ENCODE assay signal across 18 cellular contexts in genomic region chr13:39499580-39499979, GRCh38.
DNase-seq lines count a peak whose midpoint lies in the region; ATAC-seq, FAIRE-seq and TF ChIP-seq lines count a peak whose summit lies in the region.
"Had no signal": no experiment of that assay in that cellular context is flagged by ENCODE, and none has a peak within 500 bp of the region (broad histone marks: within the 10 kb centered on the region; RNA-seq: fewer than 3 reads in every experiment).

No MANE protein-coding gene starts in this region.

- H3K23ac ChIP-seq in H1 (ENCODE audit: insufficient read length) = no peak overlapping the region

- H3K9me3 ChIP-seq in heart right ventricle (no peaks in the 10 kb centered on the region), right atrium auricular region (no peaks in the 10 kb centered on the region), H1 (ENCODE audit: insufficient read depth in 2 of 2, low read depth in 1 of 2, low read length in 1 of 2) (no peaks in the 10 kb centered on the region)
- H3K9me3 ChIP-seq: A549, BE2C had no signal

- H4K91ac ChIP-seq in H1 (replicated peaks; ENCODE audit: insufficient read length, low read length) = peak overlapping the region; percentile 4

- no peak for TF ChIP-seq RAD21 in H1 (IDR thresholded peaks at IDR 0.05 in 1 of 2, conservative IDR thresholded peaks at IDR 0.05 in 1 of 2; ENCODE audit: low read depth in 2 of 2, low read length in 2 of 2)

- ATAC-seq in heart right ventricle = no peak
- peak; percentile 8 for ATAC-seq in stimulated activated effector memory CD8-positive, alpha-beta T cell treated with anti-CD3 and anti-CD28 coated beads, Interleukin-12 subunit alpha, Interleukin-12 subunit beta, amount 100 ng/mL, for 72 hours
- ATAC-seq: A549 had no signal

- CTCF ChIA-PET in H1 (lab: Charles Lee; ENCODE audit: partially characterized antibody) = interaction anchor here (1.5 to 2.8 kb wide), 4 partner anchors 15 to 116 kb away, joined by 4 to 10 read pairs (median 6); no protein-coding TSS in a partner anchor

- H3K4me2 ChIP-seq in H1 (ENCODE audit: insufficient read depth in 1 of 2, low read depth in 2 of 2, low read length in 2 of 2) = no peak overlapping the region
- H3K4me2 ChIP-seq: A549 had no signal

- peaks cover 4 to 96% (median 65%) of the 10 kb centered on the region in 9 donors for H3K4me1 ChIP-seq in heart right ventricle
- peaks cover 0 to 61% of the 10 kb centered on the region in 2 donors for H3K4me1 ChIP-seq in right atrium auricular region
- peaks cover 8 to 33% (median 17%) of the 10 kb centered on the region in 4 experiments; a peak in 6 of 7 replicates for H3K4me1 ChIP-seq in H1 (replicated peaks in 1 of 4; ENCODE audit: control insufficient read depth in 3 of 4, insufficient read depth in 4 of 4, low read length in 3 of 4)
- H3K4me1 ChIP-seq: A549, BE2C had no signal

- POLR2A ChIA-PET in H1 (lab: Charles Lee; ENCODE audit: partially characterized antibody) = interaction anchor here (0.5 to 1.7 kb wide), 3 partner anchors 9 to 28 kb away, joined by 3 to 6 read pairs (median 4); no protein-coding TSS in a partner anchor

- TF ChIP-seq POLR2A in H1 (IDR thresholded peaks at IDR 0.05; ENCODE audit: control extremely low read depth in 1 of 2, low read depth in 2 of 2, low read length in 2 of 2) = no peak

- peak overlapping the region; percentile 94; the same call in 1 of the 2 replicates for H2BK20ac ChIP-seq in H1 (ENCODE audit: low read length)

- H4K20me1 ChIP-seq in H1 (replicated peaks in 1 of 2; ENCODE audit: control insufficient read depth in 1 of 2, insufficient read depth in 2 of 2, low read length in 2 of 2) = no peaks in the 10 kb centered on the region

- peak overlapping the region; percentile 81 for H3K18ac ChIP-seq in H1 (ENCODE audit: extremely low read depth, low read length)

- H2AFZ ChIP-seq in H1 (ENCODE audit: low read length) = no peak overlapping the region

- no peak for TF ChIP-seq EP300 in H1 (IDR thresholded peaks at IDR 0.05; ENCODE audit: borderline replicate concordance in 1 of 2, low read depth in 2 of 2, low read length in 2 of 2)

- peak overlapping the region; percentile 12; the same call in 1 of the 2 replicates for H2BK15ac ChIP-seq in H1 (ENCODE audit: low read length)

- H3K4me3 ChIP-seq in heart right ventricle (no peak overlapping the region), right atrium auricular region (no peak overlapping the region), H1 (ENCODE audit: extremely low read depth in 1 of 4, insufficient read depth in 2 of 4, low read depth in 3 of 4, low read length in 4 of 4) (no peak overlapping the region)
- H3K4me3 ChIP-seq: A549 had no signal

- no peak overlapping the region for H3K9ac ChIP-seq in H1 (replicated peaks in 1 of 4; ENCODE audit: extremely low read depth in 1 of 4, low read depth in 3 of 4, low read length in 3 of 4)

- no peaks in the 10 kb centered on the region for H3K9me3 Mint-ChIP-seq in stimulated activated effector memory CD8-positive, alpha-beta T cell treated with anti-CD3 and anti-CD28 coated beads, Interleukin-12 subunit alpha, Interleukin-12 subunit beta, amount 100 ng/mL, for 72 hours
- H3K9me3 Mint-ChIP-seq: CD4-positive, alpha-beta memory T cell had no signal

- H3K56ac ChIP-seq in H1 (replicated peaks; ENCODE audit: insufficient read length, low read depth, low read length) = no peak overlapping the region

- no peaks in the 10 kb centered on the region for H3K36me3 Mint-ChIP-seq in stimulated activated effector memory CD8-positive, alpha-beta T cell treated with anti-CD3 and anti-CD28 coated beads, Interleukin-12 subunit alpha, Interleukin-12 subunit beta, amount 100 ng/mL, for 72 hours
- H3K36me3 Mint-ChIP-seq: CD4-positive, alpha-beta memory T cell had no signal

- no peak overlapping the region for H3K4me3 Mint-ChIP-seq in stimulated activated effector memory CD8-positive, alpha-beta T cell treated with anti-CD3 and anti-CD28 coated beads, Interleukin-12 subunit alpha, Interleukin-12 subunit beta, amount 100 ng/mL, for 72 hours
- H3K4me3 Mint-ChIP-seq: CD4-positive, alpha-beta memory T cell had no signal

- DNase-seq in heart right ventricle = no peak
- no peak for DNase-seq in right atrium auricular region (ENCODE audit: low spot score)
- peak; percentile 34 to 89 for DNase-seq in NCI-H446 (lab: John Stamatoyannopoulos, UW)
- no peak for DNase-seq in H1 (ENCODE audit: low read depth in 1 of 2, low spot score in 2 of 2)
- no peak for DNase-seq in stimulated activated effector memory CD8-positive, alpha-beta T cell treated with anti-CD3 and anti-CD28 coated beads, Interleukin-12 subunit alpha, Interleukin-12 subunit beta, amount 100 ng/mL, for 72 hours (ENCODE audit: low spot score in 2 of 2)
- no peak for DNase-seq in occipital lobe (lab: John Stamatoyannopoulos, UW)
- no peak for DNase-seq in mesenteric fat pad (ENCODE audit: low spot score)
- DNase-seq: BE2C; CD4-positive, alpha-beta memory T cell; DMS79 treated with DMSO at 0.1 percent for 48 hours; EL; IMR-90 had no signal

- H4K8ac ChIP-seq in H1 (ENCODE audit: extremely low read depth, insufficient read depth, low read length) = no peak overlapping the region

- H3K27me3 ChIP-seq in heart right ventricle = no peaks in the 10 kb centered on the region
- no peaks in the 10 kb centered on the region for H3K27me3 ChIP-seq in right atrium auricular region
- no peaks in the 10 kb centered on the region for H3K27me3 ChIP-seq in H1 (replicated peaks in 1 of 4; ENCODE audit: control insufficient read depth in 3 of 4, extremely low read depth in 1 of 4, insufficient read depth in 3 of 4, low read length in 3 of 4)
- H3K27me3 ChIP-seq: BE2C had no signal

- H3K79me1 ChIP-seq in H1 (ENCODE audit: low read depth, low read length) = no peaks in the 10 kb centered on the region

- intact Hi-C loops in heart right ventricle (cut with DNase I) = no loop called here

- peak overlapping the region; percentile 16 for H3K4ac ChIP-seq in H1 (replicated peaks; ENCODE audit: insufficient read length, low read depth, low read length)

- no peak for FAIRE-seq in H1 (lab: Jason Lieb, UNC)
- FAIRE-seq: A549, G401.6, GM12892, GM19239, H54 had no signal

- peak overlapping the region; percentile 71; the same call in 1 of the 2 replicates for H2BK5ac ChIP-seq in H1 (ENCODE audit: low read depth, low read length)

- H2AK5ac ChIP-seq in H1 (ENCODE audit: low read depth, low read length) = peak overlapping the region; percentile 99

- 35 to 47% methylated on average over 4 of the region's 4 CpGs for WGBS in heart right ventricle, 2 donors
- 90% methylated on average over 4 of the region's 4 CpGs; no CpG with 5 or more reads in 1 of the 2 experiments for WGBS in H1 (ENCODE audit: extremely low coverage in 1 of 2, insufficient coverage in 1 of 2, insufficient read length in 1 of 2, insufficient replicate concordance in 2 of 2, low coverage in 1 of 2, low lambda C conversion rate in 2 of 2, missing lambda C conversion rate in 1 of 2), 2 experiments

- no peak overlapping the region for H4K5ac ChIP-seq in H1 (ENCODE audit: insufficient read length, low read depth, low read length)

- peak overlapping the region; percentile 52; the same call in 1 of the 2 replicates for H2BK12ac ChIP-seq in H1 (ENCODE audit: low read depth, low read length)

- H3K27ac ChIP-seq in heart right ventricle (peak overlapping the region in 7 of 10 donors; percentile 5 to 91 (median 45)), right atrium auricular region (peak overlapping the region in 1 of 2 donors; percentile 26), H1 (ENCODE audit: low read depth, low read length) (no peak overlapping the region)
- H3K27ac ChIP-seq: A549, C4-2B had no signal

- no peaks in the 10 kb centered on the region for H3K4me1 Mint-ChIP-seq in stimulated activated effector memory CD8-positive, alpha-beta T cell treated with anti-CD3 and anti-CD28 coated beads, Interleukin-12 subunit alpha, Interleukin-12 subunit beta, amount 100 ng/mL, for 72 hours
- H3K4me1 Mint-ChIP-seq: CD4-positive, alpha-beta memory T cell had no signal

- H3K36me3 ChIP-seq in heart right ventricle (no peaks in the 10 kb centered on the region), right atrium auricular region (no peaks in the 10 kb centered on the region), H1 (ENCODE audit: control insufficient read depth in 2 of 4, insufficient read depth in 4 of 4, low read length in 3 of 4) (no peaks in the 10 kb centered on the region)
- H3K36me3 ChIP-seq: BE2C had no signal

- H3K14ac ChIP-seq in H1 (ENCODE audit: insufficient read length) = no peak overlapping the region

- no peaks in the 10 kb centered on the region; the same call in none of the 2 replicates for H3K23me2 ChIP-seq in H1 (ENCODE audit: low read depth, low read length)

- H2BK120ac ChIP-seq in H1 (replicated peaks; ENCODE audit: low read depth, low read length) = peak overlapping the region; percentile 4

- H3K27ac Mint-ChIP-seq in stimulated activated effector memory CD8-positive, alpha-beta T cell treated with anti-CD3 and anti-CD28 coated beads, Interleukin-12 subunit alpha, Interleukin-12 subunit beta, amount 100 ng/mL, for 72 hours = no peak overlapping the region
- H3K27ac Mint-ChIP-seq: CD4-positive, alpha-beta memory T cell had no signal

- TF ChIP-seq CTCF in heart right ventricle (IDR thresholded peaks at IDR 0.05) (no peak), right atrium auricular region (IDR thresholded peaks at IDR 0.05) (no peak), H1 (IDR thresholded peaks at IDR 0.05; ENCODE audit: control extremely low read depth in 1 of 3, insufficient read depth in 1 of 3, low read depth in 1 of 3, low read length in 3 of 3) (no peak)

- no peaks in the 10 kb centered on the region for H3K79me2 ChIP-seq in H1 (ENCODE audit: control insufficient read depth in 1 of 2, insufficient read depth in 2 of 2, low read length in 2 of 2)

TF ChIP-seq in H1, 55 proteins besides CTCF, POLR2A, EP300 and RAD21 (continues in another document):
- TF ChIP-seq USF2 (IDR thresholded peaks at IDR 0.05; ENCODE audit: low read length) (no peak), TBP (IDR thresholded peaks at IDR 0.05; ENCODE audit: low read depth, low read length) (no peak)

Comparison
In these comparisons a context has a peak if more than half of its experiments do, and no peak if none do; other contexts are left out.
1. DNase-seq: peak in NCI-H446 (2 of 2); none in heart right ventricle (0 of 2), right atrium auricular region (single experiment), H1 (0 of 2), stimulated activated effector memory CD8-positive, alpha-beta T cell treated with anti-CD3 and anti-CD28 coated beads, Interleukin-12 subunit alpha, Interleukin-12 subunit beta, amount 100 ng/mL, for 72 hours (0 of 2), occipital lobe (single experiment) and mesenteric fat pad (single experiment).